Comparison of ENCODE assay signal across 10 cellular contexts in the genomic region with DNA sequence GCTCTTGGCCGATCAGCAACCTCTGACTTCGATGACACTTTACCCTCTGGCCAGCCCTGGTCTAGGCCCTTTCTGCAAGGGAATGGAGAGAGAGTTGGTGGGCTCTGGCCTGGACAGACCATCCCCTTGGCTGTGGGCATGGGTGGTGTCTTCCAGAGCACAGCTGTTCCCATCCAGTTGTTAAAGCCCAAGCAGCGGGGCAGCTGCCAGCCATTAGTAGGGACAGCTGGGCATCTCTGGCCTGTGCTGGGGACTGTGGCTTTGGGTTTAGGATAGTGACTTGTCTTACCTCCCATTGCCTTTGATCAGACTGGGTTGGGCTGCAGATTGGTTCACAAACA. TPM values are rescaled to one million over a fixed set of nuclear protein-coding genes. Genes with fewer than 3 reads are reported as not detected.
A peak's percentile ranks its signal among the peaks of the same experiment; 100 is the strongest.
DNase-seq lines count a peak whose midpoint lies in the region; ATAC-seq, FAIRE-seq and TF ChIP-seq lines count a peak whose summit lies in the region.
"Had no signal": no experiment of that assay in that cellular context is flagged by ENCODE, and none has a peak within 500 bp of the region (broad histone marks: within the 10 kb centered on the region; RNA-seq: fewer than 3 reads in every experiment).

No MANE protein-coding gene starts in this region.

- H3K4me1 Mint-ChIP-seq in HFFc6 (ENCODE audit: low read depth): peaks cover 56% of the 10 kb centered on the region
- H3K4me1 Mint-ChIP-seq in naive B cell: peaks cover 59 to 79% (median 76%) of the 10 kb centered on the region in 3 donors

- peak; percentile 4; the same call in 2 of the 3 replicates for ATAC-seq in GM12878
- no peak for ATAC-seq in naive B cell (ENCODE audit: low read depth in 2 of 2)
- ATAC-seq in GM21526 (IDR thresholded peaks at IDR 0.05; ENCODE audit: low FRiP score, unreplicated experiment): no peak
- ATAC-seq in HG02884 (IDR thresholded peaks at IDR 0.05; ENCODE audit: unreplicated experiment): no peak
- ATAC-seq in HG03565 (IDR thresholded peaks at IDR 0.05; ENCODE audit: unreplicated experiment): no peak

- H3K36me3 Mint-ChIP-seq in HFFc6 (ENCODE audit: low read depth) (peaks cover 36% of the 10 kb centered on the region), naive B cell (peaks cover 13 to 18% of the 10 kb centered on the region in 2 donors)

- CTCF ChIA-PET in AG04450 (lab: Charles Lee) (interaction anchor here (2.2 kb wide), 1 partner anchor 20 kb away, joined by 12 read pairs; no protein-coding TSS in a partner anchor), GM12878 (lab: Yijun Ruan, JAX) (interaction anchor here (0.6 to 3.8 kb wide), 4 partner anchors 11 to 47 kb away, joined by 3 to 33 read pairs (median 4); partner anchors contain the start of gene AP5S1)

- DNase-seq in AG04450 (ENCODE audit: low read depth, low spot score): no peak
- DNase-seq in HFFc6: no peak
- DNase-seq in GM12878 (ENCODE audit: low read depth, low spot score): no peak
- DNase-seq in naive B cell: no peak
- DNase-seq in A172 (ENCODE audit: low spot score): no peak
- DNase-seq: NCI-H1694 treated with DMSO at 0.1 percent for 48 hours had no signal

- peak overlapping the region; percentile 45 for H3K27ac Mint-ChIP-seq in HFFc6
- peak overlapping the region; percentile 91 to 100 (median 98) for H3K27ac Mint-ChIP-seq in naive B cell

- peak; percentile 70 for FAIRE-seq in GM12878 (lab: Jason Lieb, UNC)
- FAIRE-seq: frontal cortex had no signal

- in situ Hi-C loops in GM12878 (cut with MboI): no loop called here

- no peak for TF ChIP-seq RAD21 in GM12878 (IDR thresholded peaks at IDR 0.05; ENCODE audit: insufficient read depth, low read depth, low read length)

- POLR2A ChIA-PET in AG04450 (lab: Yijun Ruan, JAX) (no interaction called here), GM12878 (lab: Charles Lee) (interaction anchor here (1.0 to 1.5 kb wide), 2 partner anchors 19 to 22 kb away, joined by 6 to 7 read pairs; partner anchors contain the start of gene AP5S1)

- H3K36me3 ChIP-seq in GM12878 (ENCODE audit: control insufficient read depth in 2 of 2, insufficient read depth in 2 of 2, low read length in 1 of 2): peaks cover 12 to 19% of the 10 kb centered on the region in 2 experiments

- TF ChIP-seq EP300 in GM12878 (IDR thresholded peaks at IDR 0.05; ENCODE audit: borderline replicate concordance in 1 of 2, control insufficient read depth in 1 of 2, low read depth in 2 of 2, low read length in 2 of 2): no peak

- H3K27ac ChIP-seq in AG04450 (ENCODE audit: low read depth, low read length): peak overlapping the region; percentile 21
- peak overlapping the region; percentile 53 for H3K27ac ChIP-seq in GM12878 (ENCODE audit: control insufficient read depth, insufficient read depth)

- peak overlapping the region; percentile 93 for H3K4me3 Mint-ChIP-seq in HFFc6
- peak overlapping the region; percentile 52 to 95 (median 87) for H3K4me3 Mint-ChIP-seq in naive B cell

- 97% methylated on average over 3 of the region's 3 CpGs for WGBS in GM12878 (ENCODE audit: insufficient coverage, insufficient replicate concordance, low lambda C conversion rate, missing lambda C conversion rate)

- peak overlapping the region; percentile 85 for H3K4me2 ChIP-seq in GM12878 (ENCODE audit: control insufficient read depth, insufficient read depth)

- H3K27me3 ChIP-seq in AG04450 (ENCODE audit: control insufficient read depth, insufficient read depth, low read length) (no peaks in the 10 kb centered on the region), GM12878 (replicated peaks in 1 of 2; ENCODE audit: control insufficient read depth in 2 of 2, insufficient read depth in 2 of 2, low read length in 1 of 2) (no peaks in the 10 kb centered on the region)

- no peak overlapping the region for H2AFZ ChIP-seq in GM12878 (ENCODE audit: control insufficient read depth, low read depth, low read length)

- SMC1A ChIA-PET in GM12878 (lab: Charles Lee; ENCODE audit: uncharacterized antibody, unreplicated experiment): interaction anchor here (1.5 to 2.3 kb wide), 3 partner anchors 12 to 22 kb away, joined by 5 to 7 read pairs (median 6); partner anchors contain the start of genes AP5S1 and CENPB

- TF ChIP-seq CTCF in AG04450 (IDR thresholded peaks at IDR 0.05; ENCODE audit: low read depth, low read length): no peak
- no peak for TF ChIP-seq CTCF in HFFc6 (IDR thresholded peaks at IDR 0.05)
- TF ChIP-seq CTCF in GM12878 (IDR thresholded peaks at IDR 0.05 in 2 of 3, conservative IDR thresholded peaks at IDR 0.05 in 1 of 3; ENCODE audit: control insufficient read depth in 2 of 3, extremely low read depth in 1 of 3, insufficient read depth in 1 of 3, low read depth in 3 of 3, low read length in 3 of 3): no peak

- BruUV-seq in GM12878 (replicated peaks; lab: Mats Ljungman, UMichigan): no TSS peak

- H3K9ac ChIP-seq in GM12878 (ENCODE audit: control insufficient read depth, insufficient read depth, low read length): no peak overlapping the region; the same call in 1 of the 2 replicates

- H3K9me3 Mint-ChIP-seq in HFFc6 (no peaks in the 10 kb centered on the region), naive B cell (peaks cover 0 to 3% (median 0%) of the 10 kb centered on the region in 7 donors)

- H3K9me3 ChIP-seq in AG04450 (ENCODE audit: control insufficient read depth, insufficient read depth, low read length) (no peaks in the 10 kb centered on the region; the same call in 1 of the 2 replicates), GM12878 (replicated peaks; ENCODE audit: control insufficient read depth, insufficient read depth, low read length) (no peaks in the 10 kb centered on the region)

- intact Hi-C loops in GM12878 (cut with micrococcal nuclease; ENCODE audit: unreplicated experiment): loop anchor here (2.0 to 5.0 kb wide), 2 partner anchors 22 to 108 kb away; partner anchors contain the start of gene AP5S1

- TF ChIP-seq POLR2A in GM12878 (IDR thresholded peaks at IDR 0.05; ENCODE audit: low read depth, low read length): no peak

- H4K20me1 ChIP-seq in GM12878 (ENCODE audit: control insufficient read depth, insufficient read depth): no peaks in the 10 kb centered on the region

- peaks cover 45% of the 10 kb centered on the region for H3K4me1 ChIP-seq in GM12878 (ENCODE audit: control insufficient read depth, insufficient read depth, low read length)

- H3K4me3 ChIP-seq in AG04450 (ENCODE audit: low read depth, low read length): no peak overlapping the region; the same call in 1 of the 2 replicates
- H3K4me3 ChIP-seq in GM12878: 0 out of 2 replicates have a peak overlapping the region, but pooled peaks have one; percentile 77

- H3K27me3 Mint-ChIP-seq in HFFc6 (ENCODE audit: insufficient read depth) (peaks cover 6% of the 10 kb centered on the region), naive B cell (no peaks in the 10 kb centered on the region)

- peaks cover 18% of the 10 kb centered on the region for H3K79me2 ChIP-seq in GM12878 (ENCODE audit: control insufficient read depth, insufficient read depth, low read length)

- RAD21 ChIA-PET in GM12878 (lab: Charles Lee; ENCODE audit: unreplicated experiment): interaction anchor here (1.5 kb wide), 1 partner anchor 9 kb away, joined by 5 read pairs; no protein-coding TSS in a partner anchor

RNA-seq across cellular contexts. Expression of gene CDC25B, which starts 2.8 kb away (rescaled TPM):
- 57.3 and 58.9 TPM in 2 replicates for polyA plus RNA-seq in AG04450 (2011; rRNA removed)
- polyA minus RNA-seq in AG04450 (2011; rRNA and poly(A)+ RNA removed): 41.1 and 48.7 TPM in 2 replicates
- 10 to 100 TPM; 44.9 to 92.6 (median 84.5) TPM for total RNA-seq in HFFc6 (2021; fragmentation: NEBNext Ultra II Directional; extraction: Animal tissue kit (Norgen Biotek cat#: 25700))
- 19.8 and 20.9 TPM in 2 replicates for total RNA-seq in GM12878 (2013; cell fraction: nucleolus; rRNA removed)
- total RNA-seq in GM12878 (2014; rRNA removed): 18.5 and 20.7 TPM in 2 replicates
- total RNA-seq in GM12878 (2014; rRNA removed; fragmentation: Illumina TruSeq; extraction: Trizol): 11.2 and 13.0 TPM in 2 replicates
- 58.8 and 58.9 TPM in 2 replicates for total RNA-seq in GM12878 (2021)
- 13.9 TPM for polyA plus RNA-seq in GM12878 (2011; ENCODE audit: low read depth)
- polyA plus RNA-seq in GM12878 (2011; rRNA removed): 11.2 and 20.2 TPM in 2 replicates
- polyA plus RNA-seq in GM12878 (2011; cell fraction: cytosol; rRNA removed): 33.1 and 37.6 TPM in 2 replicates
- 145 and 172 TPM in 2 replicates for polyA plus RNA-seq in GM12878 (2011; cell fraction: nucleus; rRNA removed)
- 27.8 and 28.4 TPM in 2 replicates for polyA plus RNA-seq in GM12878 (2012)
- polyA plus RNA-seq in GM12878 (2014; fragmentation: Illumina TruSeq; extraction: Trizol): 25.1 and 36.9 TPM in 2 replicates
- 1 to 10 TPM; 4.6 to 8.6 TPM for polyA plus RNA-seq in GM12878 (2014; fragmentation: Nextera tagmentation; extraction: Ambion mirVana)
- 37.0 and 44.2 TPM in 2 replicates for polyA plus RNA-seq in GM12878 (2014; rRNA removed)
- 10 to 100 TPM; 28.4 to 28.7 TPM for polyA plus RNA-seq in GM12878 (2016; fragmentation: Nextera tagmentation; extraction: Ambion mirVana)
- 11.0 and 22.2 TPM in 2 replicates for polyA minus RNA-seq in GM12878 (2011; rRNA and poly(A)+ RNA removed)
- 12.4 and 15.6 TPM in 2 replicates for polyA minus RNA-seq in GM12878 (2011; cell fraction: cytosol; rRNA and poly(A)+ RNA removed)
- 13.5 and 22.2 TPM in 2 replicates for polyA minus RNA-seq in GM12878 (2011; cell fraction: nucleus; rRNA and poly(A)+ RNA removed)
- polyA plus RNA-seq in naive B cell (ENCODE audit: low read depth in 6 of 6): 10 to 100 TPM; 13.0 to 22.1 (median 19.5) TPM
- total RNA-seq in A172 (2014; rRNA removed; shearing (Covaris generic)): 63.0 and 65.5 TPM in 2 replicates

RNA-seq across cellular contexts. Expression of gene CENPB, which starts 12.3 kb away (rescaled TPM):
- polyA plus RNA-seq in AG04450 (2011; rRNA removed) (29.7 and 37.0 TPM in 2 replicates), GM12878 (2011; rRNA removed) (4.3 and 7.1 TPM in 2 replicates), GM12878 (2014; fragmentation: Illumina TruSeq; extraction: Trizol) (10.9 and 20.9 TPM in 2 replicates), GM12878 (2014; fragmentation: Nextera tagmentation; extraction: Ambion mirVana) (under 1 TPM; 0.16 to 0.29 TPM), GM12878 (2014; rRNA removed) (35.5 and 44.8 TPM in 2 replicates), GM12878 (2016; fragmentation: Nextera tagmentation; extraction: Ambion mirVana) (1 to 10 TPM; 1.6 to 2.4 TPM), naive B cell (ENCODE audit: low read depth in 6 of 6) (1 to 10 TPM in 5 of 6 donors, under 1 TPM in 1; 0.27 to 2.2 (median 1.6) TPM)
- polyA minus RNA-seq in AG04450 (2011; rRNA and poly(A)+ RNA removed): 40.4 and 42.7 TPM in 2 replicates
- total RNA-seq in HFFc6 (2021; fragmentation: NEBNext Ultra II Directional; extraction: Animal tissue kit (Norgen Biotek cat#: 25700)): 100 to 1,000 TPM; 109 to 128 (median 117) TPM
- 8.8 and 11.3 TPM in 2 replicates for total RNA-seq in GM12878 (2013; cell fraction: nucleolus; rRNA removed)
- total RNA-seq in GM12878 (2014; rRNA removed) (56.6 and 68.6 TPM in 2 replicates), GM12878 (2014; rRNA removed; fragmentation: Illumina TruSeq; extraction: Trizol) (24.4 and 27.6 TPM in 2 replicates), GM12878 (2021) (68.3 and 71.2 TPM in 2 replicates)
- 12.5 TPM for polyA plus RNA-seq in GM12878 (2011; ENCODE audit: low read depth)
- polyA plus RNA-seq in GM12878 (2011; cell fraction: cytosol; rRNA removed): 8.8 and 12.2 TPM in 2 replicates
- 9.5 and 12.9 TPM in 2 replicates for polyA plus RNA-seq in GM12878 (2011; cell fraction: nucleus; rRNA removed)
- 24.5 and 35.6 TPM in 2 replicates for polyA plus RNA-seq in GM12878 (2012)
- 8.2 and 15.1 TPM in 2 replicates for polyA minus RNA-seq in GM12878 (2011; rRNA and poly(A)+ RNA removed)
- 8.4 and 9.0 TPM in 2 replicates for polyA minus RNA-seq in GM12878 (2011; cell fraction: cytosol; rRNA and poly(A)+ RNA removed)
- 7.0 and 12.8 TPM in 2 replicates for polyA minus RNA-seq in GM12878 (2011; cell fraction: nucleus; rRNA and poly(A)+ RNA removed)
- 94.1 and 129 TPM in 2 replicates for total RNA-seq in A172 (2014; rRNA removed; shearing (Covaris generic))

RNA-seq across cellular contexts. Expression of gene SPEF1, which starts 17.6 kb away (rescaled TPM):
- polyA plus RNA-seq in AG04450 (2011; rRNA removed) (0.12 TPM in 2 replicates), GM12878 (2011; rRNA removed) (not detected in 2 replicates), GM12878 (2014; fragmentation: Illumina TruSeq; extraction: Trizol) (not detected in 2 replicates), GM12878 (2014; fragmentation: Nextera tagmentation; extraction: Ambion mirVana) (not detected), GM12878 (2014; rRNA removed) (0.06 and 0.12 TPM in 2 replicates), GM12878 (2016; fragmentation: Nextera tagmentation; extraction: Ambion mirVana) (not detected), naive B cell (ENCODE audit: low read depth in 6 of 6) (not detected)
- polyA minus RNA-seq in AG04450 (2011; rRNA and poly(A)+ RNA removed): not detected in 2 replicates
- total RNA-seq in HFFc6 (2021; fragmentation: NEBNext Ultra II Directional; extraction: Animal tissue kit (Norgen Biotek cat#: 25700)): under 1 TPM in 5 of 6 experiments, not detected in 1; 0.19 to 0.48 (median 0.36) TPM
- total RNA-seq in GM12878 (2013; cell fraction: nucleolus; rRNA removed): not detected in 2 replicates
- total RNA-seq in GM12878 (2014; rRNA removed) (not detected in 2 replicates), GM12878 (2014; rRNA removed; fragmentation: Illumina TruSeq; extraction: Trizol) (not detected in 2 replicates), GM12878 (2021) (not detected in 2 replicates)
- polyA plus RNA-seq in GM12878 (2011; ENCODE audit: low read depth): not detected
- not detected in 2 replicates for polyA plus RNA-seq in GM12878 (2011; cell fraction: cytosol; rRNA removed)
- 0.18 and 0.29 TPM in 2 replicates for polyA plus RNA-seq in GM12878 (2011; cell fraction: nucleus; rRNA removed)
- polyA plus RNA-seq in GM12878 (2012): 0.09 TPM in 1 of 2 replicates, not detected in the other
- polyA minus RNA-seq in GM12878 (2011; rRNA and poly(A)+ RNA removed): not detected in 2 replicates
- polyA minus RNA-seq in GM12878 (2011; cell fraction: cytosol; rRNA and poly(A)+ RNA removed): not detected in 2 replicates
- polyA minus RNA-seq in GM12878 (2011; cell fraction: nucleus; rRNA and poly(A)+ RNA removed): 0.12 TPM in 1 of 2 replicates, not detected in the other
- 0.67 TPM in 1 of 2 replicates, not detected in the other for total RNA-seq in A172 (2014; rRNA removed; shearing (Covaris generic))

RNA-seq across cellular contexts. Expression of gene AP5S1, which starts 21.5 kb away (rescaled TPM):
- polyA plus RNA-seq in AG04450 (2011; rRNA removed) (7.8 and 11.7 TPM in 2 replicates), GM12878 (2011; rRNA removed) (1.7 and 3.8 TPM in 2 replicates), GM12878 (2014; fragmentation: Illumina TruSeq; extraction: Trizol) (1.8 and 3.8 TPM in 2 replicates), GM12878 (2014; fragmentation: Nextera tagmentation; extraction: Ambion mirVana) (1 to 10 TPM; 4.4 to 5.8 TPM), GM12878 (2014; rRNA removed) (9.7 and 11.1 TPM in 2 replicates), GM12878 (2016; fragmentation: Nextera tagmentation; extraction: Ambion mirVana) (10 to 100 TPM; 10.5 to 13.1 TPM), naive B cell (ENCODE audit: low read depth in 6 of 6) (10 to 100 TPM; 11.1 to 33.6 (median 13.5) TPM)
- 10.3 and 14.3 TPM in 2 replicates for polyA minus RNA-seq in AG04450 (2011; rRNA and poly(A)+ RNA removed)
- total RNA-seq in HFFc6 (2021; fragmentation: NEBNext Ultra II Directional; extraction: Animal tissue kit (Norgen Biotek cat#: 25700)): 10 to 100 TPM; 17.7 to 21.7 (median 19.4) TPM
- total RNA-seq in GM12878 (2013; cell fraction: nucleolus; rRNA removed): 7.0 and 7.1 TPM in 2 replicates
- total RNA-seq in GM12878 (2014; rRNA removed) (11.6 and 13.2 TPM in 2 replicates), GM12878 (2014; rRNA removed; fragmentation: Illumina TruSeq; extraction: Trizol) (3.8 and 4.7 TPM in 2 replicates), GM12878 (2021) (12.3 and 12.4 TPM in 2 replicates)
- polyA plus RNA-seq in GM12878 (2011; ENCODE audit: low read depth): 3.5 TPM
- polyA plus RNA-seq in GM12878 (2011; cell fraction: cytosol; rRNA removed): 6.4 and 8.4 TPM in 2 replicates
- 3.8 and 5.3 TPM in 2 replicates for polyA plus RNA-seq in GM12878 (2011; cell fraction: nucleus; rRNA removed)
- 7.3 and 11.5 TPM in 2 replicates for polyA plus RNA-seq in GM12878 (2012)
- polyA minus RNA-seq in GM12878 (2011; rRNA and poly(A)+ RNA removed): 3.9 and 8.0 TPM in 2 replicates
- polyA minus RNA-seq in GM12878 (2011; cell fraction: cytosol; rRNA and poly(A)+ RNA removed): 1.8 and 3.9 TPM in 2 replicates
- polyA minus RNA-seq in GM12878 (2011; cell fraction: nucleus; rRNA and poly(A)+ RNA removed): 4.0 and 7.7 TPM in 2 replicates
- total RNA-seq in A172 (2014; rRNA removed; shearing (Covaris generic)): 22.6 and 27.7 TPM in 2 replicates

RNA-seq across cellular contexts. Expression of gene ADISSP, which starts 31.3 kb away (rescaled TPM):
- polyA plus RNA-seq in AG04450 (2011; rRNA removed) (22.6 and 29.2 TPM in 2 replicates), GM12878 (2011; rRNA removed) (6.9 and 22.6 TPM in 2 replicates), GM12878 (2014; fragmentation: Illumina TruSeq; extraction: Trizol) (2.3 and 17.5 TPM in 2 replicates), GM12878 (2014; fragmentation: Nextera tagmentation; extraction: Ambion mirVana) (1 to 10 TPM in 1 of 2 experiments, under 1 TPM in 1; 0.80 to 7.6 TPM), GM12878 (2014; rRNA removed) (50.2 and 62.0 TPM in 2 replicates), GM12878 (2016; fragmentation: Nextera tagmentation; extraction: Ambion mirVana) (10 to 100 TPM; 90.8 to 96.3 TPM), naive B cell (ENCODE audit: low read depth in 6 of 6) (10 to 100 TPM; 17.3 to 24.9 (median 20.8) TPM)
- polyA minus RNA-seq in AG04450 (2011; rRNA and poly(A)+ RNA removed): 19.2 and 21.7 TPM in 2 replicates
- total RNA-seq in HFFc6 (2021; fragmentation: NEBNext Ultra II Directional; extraction: Animal tissue kit (Norgen Biotek cat#: 25700)): 100 to 1,000 TPM in 1 of 6 experiments, 10 to 100 TPM in 5; 86.0 to 105 (median 89.9) TPM
- total RNA-seq in GM12878 (2013; cell fraction: nucleolus; rRNA removed): 2.7 and 3.8 TPM in 2 replicates
- total RNA-seq in GM12878 (2014; rRNA removed) (59.2 and 64.5 TPM in 2 replicates), GM12878 (2014; rRNA removed; fragmentation: Illumina TruSeq; extraction: Trizol) (25.2 and 27.1 TPM in 2 replicates), GM12878 (2021) (65.9 and 67.5 TPM in 2 replicates)
- polyA plus RNA-seq in GM12878 (2011; ENCODE audit: low read depth): 5.7 TPM
- polyA plus RNA-seq in GM12878 (2011; cell fraction: cytosol; rRNA removed): 42.5 and 66.1 TPM in 2 replicates
- 25.9 and 34.8 TPM in 2 replicates for polyA plus RNA-seq in GM12878 (2011; cell fraction: nucleus; rRNA removed)
- polyA plus RNA-seq in GM12878 (2012): 22.4 and 26.6 TPM in 2 replicates
- 16.0 and 29.6 TPM in 2 replicates for polyA minus RNA-seq in GM12878 (2011; rRNA and poly(A)+ RNA removed)
- polyA minus RNA-seq in GM12878 (2011; cell fraction: cytosol; rRNA and poly(A)+ RNA removed): 16.8 and 25.3 TPM in 2 replicates
- 6.3 and 9.6 TPM in 2 replicates for polyA minus RNA-seq in GM12878 (2011; cell fraction: nucleus; rRNA and poly(A)+ RNA removed)
- 108 and 110 TPM in 2 replicates for total RNA-seq in A172 (2014; rRNA removed; shearing (Covaris generic))
